23 cellular contexts compared by ENCODE assay signal in the genomic region with DNA sequence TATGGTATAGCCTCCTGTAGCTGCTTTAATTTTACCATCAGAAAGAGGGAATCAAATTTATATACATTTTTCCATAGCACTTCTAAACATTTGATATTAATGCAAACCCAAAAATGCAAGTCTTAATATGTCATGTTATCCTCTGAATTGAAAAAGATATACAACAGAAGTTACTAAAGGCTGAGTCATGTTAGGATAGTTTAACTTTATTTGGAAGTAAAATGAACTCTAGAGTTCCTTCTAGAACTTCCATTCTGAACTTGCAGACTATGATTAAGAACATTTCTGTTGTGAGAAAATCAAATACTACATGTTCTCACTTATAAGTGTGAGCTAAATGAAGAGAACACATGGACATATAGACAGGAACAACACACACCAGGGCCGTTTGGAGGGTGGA.
DNase-seq lines count a peak whose midpoint lies in the region; ATAC-seq, FAIRE-seq and TF ChIP-seq lines count a peak whose summit lies in the region.
"Had no signal": no experiment of that assay in that cellular context is flagged by ENCODE, and none has a peak within 500 bp of the region (broad histone marks: within the 10 kb centered on the region; RNA-seq: fewer than 3 reads in every experiment).

No MANE protein-coding gene starts in this region.

- H3K27ac ChIP-seq in mammary epithelial cell (ENCODE audit: insufficient read depth, low read depth, low read length) (no peak overlapping the region), astrocyte (ENCODE audit: low read depth, low read length) (no peak overlapping the region)
- H3K27ac ChIP-seq: 22Rv1, SJCRH30 had no signal

- H3K79me2 ChIP-seq in mammary epithelial cell (ENCODE audit: insufficient read depth, low read length), result no peaks in the 10 kb centered on the region
- H3K79me2 ChIP-seq in astrocyte (ENCODE audit: insufficient read depth, low read length), result no peaks in the 10 kb centered on the region

- H3K27me3 Mint-ChIP-seq in MCF 10A (ENCODE audit: insufficient read depth, unreplicated experiment), result no peaks in the 10 kb centered on the region
- no peaks in the 10 kb centered on the region for H3K27me3 Mint-ChIP-seq in astrocyte (ENCODE audit: low read depth, unreplicated experiment)
- no peaks in the 10 kb centered on the region for H3K27me3 Mint-ChIP-seq in effector memory CD8-positive, alpha-beta T cell

- H3K27ac Mint-ChIP-seq in MCF 10A (ENCODE audit: low read depth, unreplicated experiment) (peak overlapping the region; percentile 37), astrocyte (ENCODE audit: unreplicated experiment) (no peak overlapping the region)
- no peak overlapping the region for H3K27ac Mint-ChIP-seq in effector memory CD8-positive, alpha-beta T cell

- no peak overlapping the region for H3K4me2 ChIP-seq in mammary epithelial cell (ENCODE audit: insufficient read depth, low read depth, low read length)
- no peak overlapping the region for H3K4me2 ChIP-seq in astrocyte (ENCODE audit: low read length)

- H3K9me3 ChIP-seq in mammary epithelial cell (replicated peaks; ENCODE audit: insufficient read depth, low read length) (peaks cover 9% of the 10 kb centered on the region), astrocyte (ENCODE audit: insufficient read depth, low read depth, low read length) (peaks cover 12% of the 10 kb centered on the region)
- H3K9me3 ChIP-seq: SJCRH30 had no signal

- H3K36me3 ChIP-seq in mammary epithelial cell (ENCODE audit: insufficient read depth, low read length) (no peaks in the 10 kb centered on the region), astrocyte (ENCODE audit: insufficient read depth, low read length) (no peaks in the 10 kb centered on the region)
- H3K36me3 ChIP-seq: SJCRH30 had no signal

- intact Hi-C loops in MCF 10A (cut with micrococcal nuclease), result no loop called here
- intact Hi-C loops in mammary epithelial cell (cut with micrococcal nuclease), result no loop called here
- intact Hi-C loops in cardiac septum (cut with DNase I), result no loop called here

- H4K20me1 ChIP-seq in mammary epithelial cell (ENCODE audit: insufficient read depth, low read length) (no peaks in the 10 kb centered on the region), astrocyte (ENCODE audit: insufficient read depth, low read length) (no peaks in the 10 kb centered on the region)

- WGBS in mammary epithelial cell (ENCODE audit: low coverage, missing lambda C conversion rate), result 0% methylated on average over 1 of the region's 1 CpG

- dilution Hi-C loops in mammary epithelial cell (cut with HindIII; ENCODE audit: low sequenced_read_pairs), result no loop called here

- H3K36me3 Mint-ChIP-seq in MCF 10A (ENCODE audit: insufficient read depth, unreplicated experiment), result no peaks in the 10 kb centered on the region
- H3K36me3 Mint-ChIP-seq in astrocyte (ENCODE audit: low read depth, unreplicated experiment), result no peaks in the 10 kb centered on the region
- H3K36me3 Mint-ChIP-seq in effector memory CD8-positive, alpha-beta T cell (ENCODE audit: insufficient read depth), result no peaks in the 10 kb centered on the region

- CTCF ChIA-PET in MCF 10A (lab: Yijun Ruan, JAX) (no interaction called here), mammary epithelial cell (lab: Charles Lee; ENCODE audit: low non-redundant PET) (no interaction called here)

- peaks cover 19% of the 10 kb centered on the region for H3K4me1 Mint-ChIP-seq in MCF 10A (ENCODE audit: insufficient read depth, unreplicated experiment)
- H3K4me1 Mint-ChIP-seq in astrocyte (ENCODE audit: low read depth, unreplicated experiment), result peaks cover 5% of the 10 kb centered on the region
- H3K4me1 Mint-ChIP-seq in effector memory CD8-positive, alpha-beta T cell (ENCODE audit: low read depth in 2 of 2), result no peaks in the 10 kb centered on the region

- no peak overlapping the region for H3K4me3 ChIP-seq in mammary epithelial cell (replicated peaks in 1 of 3; ENCODE audit: insufficient read depth in 1 of 3, low read depth in 2 of 3, low read length in 3 of 3)
- no peak overlapping the region for H3K4me3 ChIP-seq in astrocyte (ENCODE audit: insufficient read depth, low read depth, low read length)
- H3K4me3 ChIP-seq in fibroblast of mammary gland (ENCODE audit: control insufficient read depth, low read depth, low read length), result no peak overlapping the region
- H3K4me3 ChIP-seq: GM12878, SJCRH30 had no signal

- H3K4me1 ChIP-seq in mammary epithelial cell (ENCODE audit: insufficient read depth, low read length) (peaks cover 1% of the 10 kb centered on the region), astrocyte (ENCODE audit: insufficient read depth, low read length) (no peaks in the 10 kb centered on the region)
- H3K4me1 ChIP-seq: SJCRH30 had no signal

- BruUV-seq in MCF 10A (replicated peaks; lab: Mats Ljungman, UMichigan) (no TSS peak), mammary epithelial cell (replicated peaks; lab: Mats Ljungman, UMichigan) (no TSS peak)

- H3K9me3 Mint-ChIP-seq in MCF 10A (ENCODE audit: unreplicated experiment) (peaks cover 10% of the 10 kb centered on the region), astrocyte (ENCODE audit: unreplicated experiment) (peaks cover 8% of the 10 kb centered on the region)
- H3K9me3 Mint-ChIP-seq in effector memory CD8-positive, alpha-beta T cell, result peaks cover 3 to 13% of the 10 kb centered on the region in 2 donors

- TF ChIP-seq CTCF in MCF 10A (IDR thresholded peaks at IDR 0.05; ENCODE audit: unreplicated experiment), result no peak
- TF ChIP-seq CTCF in mammary epithelial cell (conservative IDR thresholded peaks at IDR 0.05 in 1 of 2, IDR thresholded peaks at IDR 0.05 in 1 of 2; ENCODE audit: extremely low read depth in 1 of 2, insufficient read depth in 1 of 2, low read depth in 1 of 2, low read length in 2 of 2), result no peak
- no peak for TF ChIP-seq CTCF in astrocyte (IDR thresholded peaks at IDR 0.05; ENCODE audit: insufficient read depth, low read depth, low read length)
- TF ChIP-seq CTCF in fibroblast of mammary gland (conservative IDR thresholded peaks at IDR 0.05; ENCODE audit: control insufficient read depth, insufficient read depth, low read depth, low read length), result no peak

- in situ Hi-C loops in mammary epithelial cell (cut with MboI; ENCODE audit: low sequenced_read_pairs in 2 of 2), result no loop called here

- no peak for ATAC-seq in GM21786 (IDR thresholded peaks at IDR 0.05; ENCODE audit: unreplicated experiment)
- no peak for ATAC-seq in effector memory CD8-positive, alpha-beta T cell (replicated peaks)
- ATAC-seq: GM12878, HepG2 had no signal

- H3K27me3 ChIP-seq in mammary epithelial cell (ENCODE audit: insufficient read depth, low read length) (no peaks in the 10 kb centered on the region), astrocyte (ENCODE audit: insufficient read depth, low read length) (no peaks in the 10 kb centered on the region)
- H3K27me3 ChIP-seq: SJCRH30 had no signal

- POLR2A ChIA-PET in MCF 10A (lab: Yijun Ruan, JAX), result interaction anchor here (1.1 kb wide), 1 partner anchor 10 kb away, joined by 5 read pairs; no protein-coding TSS in a partner anchor

- H3K9ac ChIP-seq in mammary epithelial cell (ENCODE audit: insufficient read depth, low read length) (no peak overlapping the region), astrocyte (ENCODE audit: low read length) (no peak overlapping the region)

- H3K4me3 Mint-ChIP-seq in MCF 10A (ENCODE audit: unreplicated experiment) (no peak overlapping the region), astrocyte (ENCODE audit: unreplicated experiment) (no peak overlapping the region)
- no peak overlapping the region for H3K4me3 Mint-ChIP-seq in effector memory CD8-positive, alpha-beta T cell
- H3K4me3 Mint-ChIP-seq: CD14-positive monocyte had no signal

- FAIRE-seq in astrocyte (lab: Jason Lieb, UNC), result peak; percentile 64
- FAIRE-seq: GM12878, GM19239, H1, HepG2 had no signal

- H2AFZ ChIP-seq in mammary epithelial cell (ENCODE audit: low read depth, low read length) (no peak overlapping the region), astrocyte (ENCODE audit: low read depth, low read length) (no peak overlapping the region)

- DNase-seq in MCF 10A (ENCODE audit: unreplicated experiment) (no peak), mammary epithelial cell (no peak), astrocyte (ENCODE audit: low read depth) (no peak), fibroblast of mammary gland (ENCODE audit: low read depth) (peak; percentile 42), cardiac septum (ENCODE audit: low spot score) (no peak), NCI-H2107 treated with DMSO at 0.1 percent for 48 hours (lab: John Stamatoyannopoulos, UW; ENCODE audit: unreplicated experiment) (no peak)
- DNase-seq in effector memory CD8-positive, alpha-beta T cell, result no peak
- DNase-seq: GF-D8, KG1, NCI-H1417, NCI-H187, NCI-H2107, NCI-H2227 treated with DMSO at 0.1 percent for 48 hours, NCI-H510A treated with DMSO at 0.1 percent for 48 hours, NCI-H774, SJCRH30 had no signal
